ENCODE assay signal across 14 cellular contexts in genomic region chr3:48425281-48425812, GRCh38. TPM values are rescaled to one million over a fixed set of nuclear protein-coding genes. Genes with fewer than 3 reads are reported as not detected.
DNase-seq lines count a peak whose midpoint lies in the region; ATAC-seq and TF ChIP-seq lines count a peak whose summit lies in the region.
"Had no signal": no experiment of that assay in that cellular context is flagged by ENCODE, and none has a peak within 500 bp of the region (broad histone marks: within the 10 kb centered on the region; RNA-seq: fewer than 3 reads in every experiment).

No MANE protein-coding gene starts in this region.

- peaks cover 0 to 87% (median 39%) of the 10 kb centered on the region in 4 donors for H3K4me1 ChIP-seq in tibial nerve

- DNase-seq in amniotic epithelial cell (ENCODE audit: low read depth) (peak; percentile 19), glutamatergic neuron (no peak), nephron progenitor cell (peak; percentile 41), tibial nerve (ENCODE audit: low spot score in 2 of 2) (no peak)
- no peak for DNase-seq in stimulated activated CD4-positive, alpha-beta T cell treated with anti-CD3 and anti-CD28 coated beads, Interleukin-2, amount 100 ng/mL, for 48 hours
- DNase-seq: activated T-cell treated with anti-CD3 and anti-CD28 coated beads, Interleukin-2, amount 50 U/mL, for 72 hours; CD8-positive, alpha-beta T cell; KBM-7; NCI-H2107; occipital lobe; PC-9 had no signal

- H3K27me3 Mint-ChIP-seq in glutamatergic neuron (ENCODE audit: unreplicated experiment): peaks cover 12% of the 10 kb centered on the region
- H3K27me3 Mint-ChIP-seq in nephron progenitor cell (ENCODE audit: low read depth, poor library complexity): no peaks in the 10 kb centered on the region

- WGBS in tibial nerve, 2 donors: 24 to 42% methylated on average over 11 to 13 of the region's 13 CpGs

- no peaks in the 10 kb centered on the region for H3K9me3 ChIP-seq in tibial nerve

- ATAC-seq in HG03108 (IDR thresholded peaks at IDR 0.05; ENCODE audit: unreplicated experiment) (no peak), HG02678 (IDR thresholded peaks at IDR 0.05; ENCODE audit: unreplicated experiment) (no peak), GM18517 (IDR thresholded peaks at IDR 0.05; ENCODE audit: unreplicated experiment) (no peak)
- ATAC-seq: activated T-cell treated with anti-CD3 and anti-CD28 coated beads, Interleukin-2, amount 50 U/mL, for 72 hours; CD8-positive, alpha-beta T cell had no signal

- peak overlapping the region; percentile 95 to 98 (median 96) for H3K27ac ChIP-seq in tibial nerve
- H3K27ac ChIP-seq: PC-9 had no signal

- peaks cover 8% of the 10 kb centered on the region for H3K9me3 Mint-ChIP-seq in glutamatergic neuron (ENCODE audit: unreplicated experiment)
- no peaks in the 10 kb centered on the region for H3K9me3 Mint-ChIP-seq in nephron progenitor cell
- H3K9me3 Mint-ChIP-seq: activated T-cell treated with anti-CD3 and anti-CD28 coated beads, Interleukin-2, amount 50 U/mL, for 72 hours; CD8-positive, alpha-beta T cell had no signal

- TF ChIP-seq POLR2A in tibial nerve (IDR thresholded peaks at IDR 0.05): no peak

- no peak for TF ChIP-seq CTCF in glutamatergic neuron (IDR thresholded peaks at IDR 0.05; ENCODE audit: partially characterized antibody, unreplicated experiment)
- TF ChIP-seq CTCF in nephron progenitor cell (IDR thresholded peaks at IDR 0.05): no peak
- no peak for TF ChIP-seq CTCF in tibial nerve (IDR thresholded peaks at IDR 0.05)

- H3K27me3 ChIP-seq in tibial nerve: no peaks in the 10 kb centered on the region

- peak overlapping the region; percentile 9 for H3K27ac Mint-ChIP-seq in glutamatergic neuron (ENCODE audit: unreplicated experiment)
- H3K27ac Mint-ChIP-seq in nephron progenitor cell: peak overlapping the region; percentile 72
- H3K27ac Mint-ChIP-seq: activated T-cell treated with anti-CD3 and anti-CD28 coated beads, Interleukin-2, amount 50 U/mL, for 72 hours; CD8-positive, alpha-beta T cell had no signal

- no peak for TF ChIP-seq EP300 in tibial nerve (IDR thresholded peaks at IDR 0.05)

- H3K36me3 ChIP-seq in tibial nerve: peaks cover 0 to 36% (median 3%) of the 10 kb centered on the region in 3 donors

- H3K4me3 Mint-ChIP-seq in glutamatergic neuron (ENCODE audit: unreplicated experiment): peak overlapping the region; percentile 27
- peak overlapping the region; percentile 46 for H3K4me3 Mint-ChIP-seq in nephron progenitor cell
- H3K4me3 Mint-ChIP-seq: activated T-cell treated with anti-CD3 and anti-CD28 coated beads, Interleukin-2, amount 50 U/mL, for 72 hours; CD8-positive, alpha-beta T cell had no signal

- H3K4me1 Mint-ChIP-seq in glutamatergic neuron (ENCODE audit: low read depth, unreplicated experiment): peaks cover 19% of the 10 kb centered on the region
- peaks cover 51% of the 10 kb centered on the region for H3K4me1 Mint-ChIP-seq in nephron progenitor cell

- H3K4me3 ChIP-seq in tibial nerve: peak overlapping the region in 1 of 4 donors; percentile 13
- H3K4me3 ChIP-seq: PC-9 had no signal

- no peaks in the 10 kb centered on the region for H3K36me3 Mint-ChIP-seq in glutamatergic neuron (ENCODE audit: unreplicated experiment)
- peaks cover 5% of the 10 kb centered on the region for H3K36me3 Mint-ChIP-seq in nephron progenitor cell (ENCODE audit: low read depth)
- H3K36me3 Mint-ChIP-seq: CD8-positive, alpha-beta T cell had no signal

RNA-seq across cellular contexts. Expression of gene PLXNB1, which starts 4.5 kb away (rescaled TPM):
- total RNA-seq in glutamatergic neuron (ENCODE audit: unreplicated experiment) (195 TPM), tibial nerve (100 to 1,000 TPM; 216 to 379 (median 339) TPM)

RNA-seq across cellular contexts. Expression of gene CCDC51, which starts 14.6 kb away (rescaled TPM):
- total RNA-seq in glutamatergic neuron (ENCODE audit: unreplicated experiment) (15.3 TPM), tibial nerve (10 to 100 TPM; 23.4 to 33.3 (median 29.2) TPM)

RNA-seq across cellular contexts. Expression of gene TMA7, which starts 14.7 kb away (rescaled TPM):
- total RNA-seq in glutamatergic neuron (ENCODE audit: unreplicated experiment): 154 TPM
- total RNA-seq in tibial nerve: 100 to 1,000 TPM; 212 to 380 (median 291) TPM

RNA-seq across cellular contexts. Expression of gene ATRIP, which starts 21.2 kb away (rescaled TPM):
- 15.8 TPM for total RNA-seq in glutamatergic neuron (ENCODE audit: unreplicated experiment)
- 10 to 100 TPM in 2 of 4 donors, 1 to 10 TPM in 2; 7.5 to 10.5 (median 9.3) TPM for total RNA-seq in tibial nerve

RNA-seq across cellular contexts. Expression of gene FBXW12, which starts 53.3 kb away (rescaled TPM):
- 0.66 TPM for total RNA-seq in glutamatergic neuron (ENCODE audit: unreplicated experiment)
- total RNA-seq in tibial nerve: not detected
- total RNA-seq: activated T-cell treated with anti-CD3 and anti-CD28 coated beads, Interleukin-2, amount 50 U/mL, for 72 hours; CD8-positive, alpha-beta T cell; PC-9 had no signal

Comparison
In these comparisons a context has a peak if more than half of its experiments do, and no peak if none do; other contexts are left out.
1. DNase-seq: peak in amniotic epithelial cell (single experiment) and nephron progenitor cell (single experiment); none in glutamatergic neuron (single experiment), tibial nerve (0 of 2) and stimulated activated CD4-positive, alpha-beta T cell treated with anti-CD3 and anti-CD28 coated beads, Interleukin-2, amount 100 ng/mL, for 48 hours (0 of 2).